9 cellular contexts compared by ENCODE assay signal in the genomic region with DNA sequence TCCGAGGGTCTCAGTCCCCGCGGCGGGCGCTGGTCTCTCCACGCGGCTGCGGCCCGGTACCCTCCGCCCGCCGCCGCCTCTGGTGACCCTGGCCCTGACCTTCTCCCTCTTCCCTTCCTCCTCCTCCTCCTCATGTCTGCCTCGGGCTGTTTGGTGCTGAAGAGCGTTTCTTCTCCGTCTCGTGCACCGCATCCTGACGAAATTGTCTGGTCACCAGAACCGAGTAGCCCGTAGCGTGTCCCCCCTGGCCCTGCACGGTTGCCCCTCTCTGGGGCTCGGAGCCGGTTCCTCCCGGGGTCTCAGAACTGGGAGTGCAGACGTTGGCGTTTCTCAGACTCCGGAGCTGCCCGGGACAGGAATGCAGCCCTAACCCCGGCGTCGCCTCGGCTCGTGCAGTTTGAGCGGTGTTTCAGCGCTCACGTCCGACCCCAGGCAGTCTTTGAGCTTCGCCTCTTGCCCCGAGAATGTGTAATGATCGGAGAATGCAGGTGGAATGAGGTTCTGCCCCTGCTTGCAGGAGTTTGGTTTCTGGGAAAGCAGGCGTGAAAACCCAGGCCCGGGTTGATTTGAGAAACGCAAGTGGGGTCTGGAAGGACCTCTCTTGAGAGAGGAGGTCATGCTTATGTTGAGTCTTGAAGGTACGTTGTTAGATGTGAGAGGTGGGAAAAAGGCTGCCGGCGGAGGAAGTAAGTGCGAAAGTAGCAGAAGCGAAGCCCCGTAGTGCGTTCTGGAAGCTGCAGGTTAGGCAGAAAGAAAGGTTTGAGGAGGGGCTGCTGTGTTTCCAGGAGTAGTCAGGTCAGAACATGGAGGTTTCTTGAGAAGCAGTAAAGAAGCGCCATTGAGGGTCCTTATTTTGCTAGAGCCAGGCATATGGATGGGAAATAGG. TPM values are rescaled to one million over a fixed set of nuclear protein-coding genes. Genes with fewer than 3 reads are reported as not detected.
A peak's percentile ranks its signal among the peaks of the same experiment; 100 is the strongest.
DNase-seq lines count a peak whose midpoint lies in the region; ATAC-seq lines count a peak whose summit lies in the region.
"Had no signal": no experiment of that assay in that cellular context is flagged by ENCODE, and none has a peak within 500 bp of the region (broad histone marks: within the 10 kb centered on the region; RNA-seq: fewer than 3 reads in every experiment).

No MANE protein-coding gene starts in this region.

- peaks cover 17% of the 10 kb centered on the region for H3K36me3 ChIP-seq in SJSA1
- no peaks in the 10 kb centered on the region for H3K36me3 ChIP-seq in muscle layer of duodenum (ENCODE audit: control insufficient read depth in 1 of 2, insufficient read depth in 2 of 2, low read length in 2 of 2)

- no peaks in the 10 kb centered on the region for H3K9me3 Mint-ChIP-seq in activated CD4-positive, alpha-beta T cell treated with anti-CD3 and anti-CD28 coated beads, Interleukin-2, amount 10 ng/mL, durations not matched to agents 24 days and 14 days
- no peaks in the 10 kb centered on the region for H3K9me3 Mint-ChIP-seq in effector memory CD8-positive, alpha-beta T cell

- peaks cover 63% of the 10 kb centered on the region for H3K4me1 Mint-ChIP-seq in activated CD4-positive, alpha-beta T cell treated with anti-CD3 and anti-CD28 coated beads, Interleukin-2, amount 10 ng/mL, durations not matched to agents 24 days and 14 days
- peaks cover 49 to 58% of the 10 kb centered on the region in 2 donors for H3K4me1 Mint-ChIP-seq in effector memory CD8-positive, alpha-beta T cell (ENCODE audit: low read depth in 2 of 2)

- peaks cover 25% of the 10 kb centered on the region for H3K36me3 Mint-ChIP-seq in activated CD4-positive, alpha-beta T cell treated with anti-CD3 and anti-CD28 coated beads, Interleukin-2, amount 10 ng/mL, durations not matched to agents 24 days and 14 days (ENCODE audit: low read depth)
- peaks cover 19% of the 10 kb centered on the region for H3K36me3 Mint-ChIP-seq in effector memory CD8-positive, alpha-beta T cell (ENCODE audit: insufficient read depth)

- peak; percentile 78 for DNase-seq in activated CD4-positive, alpha-beta T cell treated with anti-CD3 and anti-CD28 coated beads, Interleukin-2, amount 10 ng/mL, durations not matched to agents 24 days and 14 days
- DNase-seq in activated CD4-positive, alpha-beta T cell treated with anti-CD3 and anti-CD28 coated beads, Interleukin-2, amount 50 U/mL, for 4 hours: no peak
- DNase-seq in SJSA1 (ENCODE audit: low read depth in 1 of 2, low spot score in 2 of 2) (peak; percentile 48 to 57), epidermal melanocyte (ENCODE audit: insufficient read length, low spot score) (no peak)
- DNase-seq in effector memory CD8-positive, alpha-beta T cell: peak in 2 of 3 experiments; percentile 11 to 23
- no peak for DNase-seq in stimulated activated CD8-positive, alpha-beta memory T cell treated with anti-CD3 and anti-CD28 coated beads, Interleukin-4, amount 100 ng/mL, for 48 hours

- H3K9me3 ChIP-seq in SJSA1 (replicated peaks) (peaks cover 8% of the 10 kb centered on the region; the same call in 1 of the 2 replicates), muscle layer of duodenum (ENCODE audit: control insufficient read depth in 1 of 2, low read length in 2 of 2) (no peaks in the 10 kb centered on the region)

- peaks cover 13% of the 10 kb centered on the region for H3K4me1 ChIP-seq in SJSA1 (replicated peaks)
- H3K4me1 ChIP-seq in muscle layer of duodenum (ENCODE audit: control insufficient read depth in 1 of 2, insufficient read depth in 2 of 2, low read length in 2 of 2): peaks cover 11 to 35% of the 10 kb centered on the region in 2 donors

- H3K27ac ChIP-seq in SJSA1 (peak overlapping the region; percentile 74), muscle layer of duodenum (ENCODE audit: low read length) (peak overlapping the region; percentile 78)

- peak overlapping the region; percentile 46 for H3K27ac Mint-ChIP-seq in activated CD4-positive, alpha-beta T cell treated with anti-CD3 and anti-CD28 coated beads, Interleukin-2, amount 10 ng/mL, durations not matched to agents 24 days and 14 days
- peak overlapping the region; percentile 89 to 93 for H3K27ac Mint-ChIP-seq in effector memory CD8-positive, alpha-beta T cell

- H3K4me3 ChIP-seq in SJSA1 (peak overlapping the region; percentile 99), muscle layer of duodenum (ENCODE audit: low read depth in 1 of 2, low read length in 2 of 2) (peak overlapping the region; percentile 77 to 93)

- peak overlapping the region; percentile 86 for H3K4me3 Mint-ChIP-seq in activated CD4-positive, alpha-beta T cell treated with anti-CD3 and anti-CD28 coated beads, Interleukin-2, amount 10 ng/mL, durations not matched to agents 24 days and 14 days
- peak overlapping the region; percentile 87 to 94 for H3K4me3 Mint-ChIP-seq in effector memory CD8-positive, alpha-beta T cell

- intact Hi-C loops in activated CD4-positive, alpha-beta T cell treated with anti-CD3 and anti-CD28 coated beads, Interleukin-2, amount 10 ng/mL, durations not matched to agents 24 days and 14 days (cut with micrococcal nuclease): loop anchor here (10.0 kb wide), 1 partner anchor 405 kb away; no protein-coding TSS in a partner anchor

- ATAC-seq in HG02885 (IDR thresholded peaks at IDR 0.05; ENCODE audit: poor library complexity, unreplicated experiment): peak; percentile 24
- ATAC-seq in effector memory CD8-positive, alpha-beta T cell (replicated peaks): peak; percentile 2

- H3K27me3 Mint-ChIP-seq in activated CD4-positive, alpha-beta T cell treated with anti-CD3 and anti-CD28 coated beads, Interleukin-2, amount 10 ng/mL, durations not matched to agents 24 days and 14 days: peaks cover 2% of the 10 kb centered on the region
- peaks cover 6 to 9% of the 10 kb centered on the region in 2 donors for H3K27me3 Mint-ChIP-seq in effector memory CD8-positive, alpha-beta T cell

- no peaks in the 10 kb centered on the region for H3K27me3 ChIP-seq in SJSA1 (replicated peaks)
- H3K27me3 ChIP-seq in muscle layer of duodenum (ENCODE audit: low read depth, low read length): no peaks in the 10 kb centered on the region

RNA-seq across cellular contexts. Expression of gene RBM17, which starts 0.7 kb away (rescaled TPM):
- total RNA-seq in activated CD4-positive, alpha-beta T cell treated with anti-CD3 and anti-CD28 coated beads, Interleukin-2, amount 10 ng/mL, durations not matched to agents 24 days and 14 days: 258 and 262 TPM in 2 replicates
- 39.7 and 54.1 TPM in 2 replicates for total RNA-seq in SJSA1 (2014; rRNA removed; shearing (Covaris generic))

RNA-seq across cellular contexts. Expression of gene IL2RA, which starts 27.4 kb away (rescaled TPM):
- total RNA-seq in activated CD4-positive, alpha-beta T cell treated with anti-CD3 and anti-CD28 coated beads, Interleukin-2, amount 10 ng/mL, durations not matched to agents 24 days and 14 days: 965 and 989 TPM in 2 replicates
- 4.6 TPM in 1 of 2 replicates, not detected in the other for total RNA-seq in SJSA1 (2014; rRNA removed; shearing (Covaris generic))
- total RNA-seq: glomerular endothelial cell had no signal

Comparison
In these comparisons a context has a peak if more than half of its experiments do, and no peak if none do; other contexts are left out.
1. DNase-seq: peak in activated CD4-positive, alpha-beta T cell treated with anti-CD3 and anti-CD28 coated beads, Interleukin-2, amount 10 ng/mL, durations not matched to agents 24 days and 14 days (single experiment), SJSA1 (2 of 2) and effector memory CD8-positive, alpha-beta T cell (2 of 3); none in activated CD4-positive, alpha-beta T cell treated with anti-CD3 and anti-CD28 coated beads, Interleukin-2, amount 50 U/mL, for 4 hours (0 of 2), stimulated activated CD8-positive, alpha-beta memory T cell treated with anti-CD3 and anti-CD28 coated beads, Interleukin-4, amount 100 ng/mL, for 48 hours (single experiment) and epidermal melanocyte (single experiment).
2. RNA of gene IL2RA, which starts 27.4 kb away (total RNA-seq): 965 to 989 TPM in activated CD4-positive, alpha-beta T cell treated with anti-CD3 and anti-CD28 coated beads, Interleukin-2, amount 10 ng/mL, durations not matched to agents 24 days and 14 days; 4.6 TPM in SJSA1; every median in the first group is over 100 times any median in the second.